Comparison of ENCODE assay signal across 22 cellular contexts in genomic region chr15:63626955-63627354, GRCh38. TPM values are rescaled to one million over a fixed set of nuclear protein-coding genes. Genes with fewer than 3 reads are reported as not detected.
A peak's percentile ranks its signal among the peaks of the same experiment; 100 is the strongest.
DNase-seq lines count a peak whose midpoint lies in the region; ATAC-seq, FAIRE-seq and TF ChIP-seq lines count a peak whose summit lies in the region.
"Had no signal": no experiment of that assay in that cellular context is flagged by ENCODE, and none has a peak within 500 bp of the region (broad histone marks: within the 10 kb centered on the region; RNA-seq: fewer than 3 reads in every experiment).

No MANE protein-coding gene starts in this region.

- no peaks in the 10 kb centered on the region for H3K9me2 ChIP-seq in OCI-LY7 (ENCODE audit: insufficient read depth, low read length)

- peak overlapping the region; percentile 2 for H3K27ac ChIP-seq in OCI-LY7 (ENCODE audit: low read depth, low read length, poor library complexity, severe bottlenecking)
- H3K27ac ChIP-seq: foreskin keratinocyte, psoas muscle, thoracic aorta had no signal

- BruUV-seq in OCI-LY7 (replicated peaks; lab: Mats Ljungman, UMichigan): no TSS peak

- CTCF ChIA-PET in OCI-LY7 (lab: Charles Lee; ENCODE audit: unreplicated experiment): no interaction called here

- peak; percentile 35 for DNase-seq in GM12891 (ENCODE audit: insufficient read length, low spot score)
- peak; percentile 20 for DNase-seq in GM19239 (ENCODE audit: insufficient read length, low spot score)
- no peak for DNase-seq in OCI-LY7 (ENCODE audit: low spot score)
- no peak for DNase-seq in stimulated activated CD4-positive, alpha-beta T cell treated with anti-CD3 and anti-CD28 coated beads, Interleukin-4, amount 100 ng/mL, for 24 hours
- no peak for DNase-seq in NCI-H146 treated with DMSO at 0.1 percent for 48 hours (lab: John Stamatoyannopoulos, UW; ENCODE audit: unreplicated experiment)
- no peak for DNase-seq in hypothalamus (lab: John Stamatoyannopoulos, UW)
- DNase-seq in stimulated activated CD4-positive, alpha-beta T cell treated with anti-CD3 and anti-CD28 coated beads, Interleukin-15, amount 100 ng/mL, for 24 hours: no peak
- DNase-seq: activated naive CD4-positive, alpha-beta T cell; BE2C; DMS53; foreskin keratinocyte; IMR-90; NCI-H1092; NCI-H2171 treated with DMSO at 0.1 percent for 48 hours; psoas muscle; SHP77 treated with DMSO at 0.1 percent for 48 hours; stimulated activated CD4-positive, alpha-beta T cell treated with anti-CD3 and anti-CD28 coated beads, Interleukin-12 subunit alpha, Interleukin-12 subunit beta, amount 100 ng/mL, for 4 hours; T1000 had no signal

- intact Hi-C loops in OCI-LY7 (cut with micrococcal nuclease; ENCODE audit: unreplicated experiment): no loop called here

- H3K36me3 ChIP-seq in OCI-LY7 (ENCODE audit: insufficient read depth, low read length): peaks cover 91% of the 10 kb centered on the region

- POLR2A ChIA-PET in OCI-LY7 (lab: Charles Lee): no interaction called here

- H3K4me1 ChIP-seq in OCI-LY7 (ENCODE audit: insufficient read depth, low read length, poor library complexity, severe bottlenecking): peaks cover 8% of the 10 kb centered on the region
- H3K4me1 ChIP-seq: BE2C, foreskin keratinocyte, psoas muscle had no signal

- no peak for TF ChIP-seq POLR2A in GM12891 (IDR thresholded peaks at IDR 0.05; ENCODE audit: low read depth, low read length)

- H3K4me2 ChIP-seq in OCI-LY7 (ENCODE audit: low read length): no peak overlapping the region

- no peaks in the 10 kb centered on the region for H4K20me1 ChIP-seq in OCI-LY7 (ENCODE audit: insufficient read depth, low read length)

- peak; percentile 77 for ATAC-seq in HG02678 (IDR thresholded peaks at IDR 0.05; ENCODE audit: unreplicated experiment)
- ATAC-seq: foreskin keratinocyte; natural killer cell treated with Interleukin-12 subunit alpha and Interleukin-12 subunit beta and Interleukin-15 and Interleukin-18, amount 100 ng/mL, for 72 hours; psoas muscle had no signal

- no peak overlapping the region for H3K4me3 ChIP-seq in OCI-LY7 (ENCODE audit: low read depth, low read length, poor library complexity, severe bottlenecking)
- H3K4me3 ChIP-seq: lung, psoas muscle, thoracic aorta had no signal

- H3K79me2 ChIP-seq in OCI-LY7 (ENCODE audit: insufficient read depth, low read depth, low read length): no peaks in the 10 kb centered on the region

- H3K9me3 ChIP-seq in OCI-LY7 (ENCODE audit: low read length): no peaks in the 10 kb centered on the region
- H3K9me3 ChIP-seq: BE2C, psoas muscle, thoracic aorta had no signal

- no peak overlapping the region for H2AFZ ChIP-seq in OCI-LY7 (ENCODE audit: low read length)

- peak; percentile 90 for FAIRE-seq in GM12891 (lab: Jason Lieb, UNC)
- peak; percentile 57 for FAIRE-seq in GM19239 (lab: Jason Lieb, UNC)

- TF ChIP-seq CTCF in OCI-LY7 (conservative IDR thresholded peaks at IDR 0.05; ENCODE audit: low read length): no peak

TF ChIP-seq in GM12891, 5 proteins besides CTCF, POLR2A, EP300 and RAD21:
- TF ChIP-seq SPI1 (IDR thresholded peaks at IDR 0.05; ENCODE audit: low read depth, low read length): peak; percentile 94
- no peak for TF ChIP-seq POLR2AphosphoS5 (IDR thresholded peaks at IDR 0.05; ENCODE audit: low read depth, low read length)
- peak; percentile 36 for TF ChIP-seq PAX5 (IDR thresholded peaks at IDR 0.05; ENCODE audit: insufficient read depth, low read length, severe bottlenecking)
- no peak for TF ChIP-seq POU2F2 (IDR thresholded peaks at IDR 0.05; ENCODE audit: low read depth, low read length)
- no peak for TF ChIP-seq TAF1 (IDR thresholded peaks at IDR 0.05; ENCODE audit: low read depth, low read length)
TF ChIP-seq in GM12891: peak in this region for 2.

RNA-seq across cellular contexts. Expression of gene FBXL22, which starts 29.8 kb away (rescaled TPM):
- 0.21 TPM for polyA plus RNA-seq in GM12891 (2012; ENCODE audit: low read depth, missing spikeins)
- 0.19 and 0.62 TPM in 2 replicates for total RNA-seq in OCI-LY7 (2014; rRNA removed; shearing (Covaris generic))
- total RNA-seq in OCI-LY7 (2022): 0.37 TPM in 1 of 2 replicates, not detected in the other

Comparison
In these comparisons a context has a peak if more than half of its experiments do, and no peak if none do; other contexts are left out.
1. DNase-seq: peak in GM12891 (single experiment) and GM19239 (single experiment); none in OCI-LY7 (single experiment), stimulated activated CD4-positive, alpha-beta T cell treated with anti-CD3 and anti-CD28 coated beads, Interleukin-4, amount 100 ng/mL, for 24 hours (single experiment), NCI-H146 treated with DMSO at 0.1 percent for 48 hours (single experiment), hypothalamus (0 of 51) and stimulated activated CD4-positive, alpha-beta T cell treated with anti-CD3 and anti-CD28 coated beads, Interleukin-15, amount 100 ng/mL, for 24 hours (single experiment).